ENCODE assay signal across 30 cellular contexts in the genomic region with DNA sequence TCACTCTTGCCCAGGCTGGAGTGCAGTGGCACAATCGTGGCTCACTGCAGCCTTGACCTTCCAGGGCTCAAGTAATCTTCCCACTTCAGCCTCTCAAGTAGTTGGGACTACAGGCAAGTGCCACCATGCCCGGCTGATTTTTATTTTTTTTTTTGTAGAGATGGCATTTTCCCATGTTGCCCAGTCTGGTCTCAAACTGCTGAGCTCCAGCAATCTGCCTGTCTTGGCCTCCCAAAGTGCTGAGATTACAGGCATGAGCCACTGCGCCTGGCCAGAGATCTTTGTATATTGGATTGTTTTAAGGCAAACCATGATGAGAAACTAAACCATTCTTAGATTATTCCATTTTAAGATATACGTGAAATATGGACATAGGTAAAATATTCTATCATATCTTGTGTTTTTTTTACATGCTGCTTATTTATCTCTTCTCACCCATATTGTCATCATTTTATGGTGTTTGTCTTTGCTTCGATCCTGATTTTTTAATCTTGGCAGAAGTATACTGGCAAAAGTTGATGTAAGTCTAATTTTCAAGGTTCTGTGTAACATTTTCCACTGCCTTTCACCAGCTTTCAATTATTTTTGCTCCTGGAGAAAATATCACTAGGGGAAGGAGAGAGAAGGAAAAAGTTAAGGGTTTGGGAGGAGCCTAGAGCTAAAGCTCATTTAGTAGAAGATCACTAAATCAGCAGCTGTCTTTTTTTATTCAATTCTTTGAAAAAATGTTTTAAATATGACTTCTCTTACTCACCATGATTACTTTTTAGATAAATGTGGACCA. TPM values are rescaled to one million over a fixed set of nuclear protein-coding genes. Genes with fewer than 3 reads are reported as not detected.
A peak's percentile ranks its signal among the peaks of the same experiment; 100 is the strongest.
DNase-seq lines count a peak whose midpoint lies in the region; ATAC-seq and TF ChIP-seq lines count a peak whose summit lies in the region.
"Had no signal": no experiment of that assay in that cellular context is flagged by ENCODE, and none has a peak within 500 bp of the region (broad histone marks: within the 10 kb centered on the region; RNA-seq: fewer than 3 reads in every experiment).

No MANE protein-coding gene starts in this region.

- H3K36me3 Mint-ChIP-seq in osteocyte (ENCODE audit: unreplicated experiment) = peaks cover 16% of the 10 kb centered on the region

- DNase-seq in Right ventricle myocardium superior (no peak), Right ventricle myocardium inferior (ENCODE audit: missing footprints) (no peak), heart right ventricle (no peak), osteocyte (ENCODE audit: extremely low spot score, unreplicated experiment) (no peak), AG08396 (ENCODE audit: low spot score) (no peak), NCI-H446 treated with DMSO at 0.1 percent for 48 hours (lab: John Stamatoyannopoulos, UW) (no peak)
- no peak for DNase-seq in stimulated activated naive CD4-positive, alpha-beta T cell (lab: John Stamatoyannopoulos, UW)
- DNase-seq: 8988T; activated CD4-positive, alpha-beta memory T cell treated with anti-CD3 and anti-CD28 coated beads for 36 hours; activated CD8-positive, alpha-beta memory T cell treated with anti-CD3 and anti-CD28 coated beads, Interleukin-2, amount 50 U/mL, for 4 hours; anterior cingulate cortex; caudate nucleus; CD4-positive, alpha-beta memory T cell; endodermal cell; hippocampal formation; midbrain; naive thymus-derived CD8-positive, alpha-beta T cell; NCI-H1105 treated with DMSO at 0.1 percent for 48 hours; NCI-H2029 treated with DMSO at 0.1 percent for 48 hours; Peyer's patch; SJCRH30; stimulated activated CD4-positive, alpha-beta T cell treated with anti-CD3 and anti-CD28 coated beads, Interleukin-12 subunit alpha, Interleukin-12 subunit beta, amount 100 ng/mL, for 4 hours; stimulated activated CD4-positive, alpha-beta T cell treated with anti-CD3 and anti-CD28 coated beads, Interleukin-4, amount 100 ng/mL, for 1 hour; T-cell had no signal

- no peaks in the 10 kb centered on the region for H3K27me3 ChIP-seq in heart right ventricle
- H3K27me3 ChIP-seq: Peyer's patch had no signal

- no peaks in the 10 kb centered on the region for H3K36me3 ChIP-seq in heart right ventricle
- H3K36me3 ChIP-seq: Peyer's patch, SJCRH30 had no signal

- no peaks in the 10 kb centered on the region for H3K9me3 ChIP-seq in heart right ventricle
- H3K9me3 ChIP-seq: Peyer's patch, SJCRH30 had no signal

- TF ChIP-seq CTCF in heart right ventricle (IDR thresholded peaks at IDR 0.05) (no peak), osteocyte (IDR thresholded peaks at IDR 0.05) (no peak)

- H3K27ac ChIP-seq in heart right ventricle = peak overlapping the region in 8 of 10 donors; percentile 4 to 67 (median 31)
- H3K27ac ChIP-seq: Peyer's patch, SJCRH30 had no signal

- peak overlapping the region in 2 of 10 donors; percentile 2 to 6 for H3K4me3 ChIP-seq in heart right ventricle
- H3K4me3 ChIP-seq: GM12878, Peyer's patch, SJCRH30 had no signal

- 54 to 60% methylated on average over 5 of the region's 5 CpGs for WGBS in heart right ventricle, 2 donors

- H3K27me3 Mint-ChIP-seq in osteocyte (ENCODE audit: unreplicated experiment) = no peaks in the 10 kb centered on the region
- H3K27me3 Mint-ChIP-seq: activated CD4-positive, alpha-beta memory T cell treated with anti-CD3 and anti-CD28 coated beads for 36 hours; activated naive CD8-positive, alpha-beta T cell; activated T-helper 17 cell treated with anti-CD3 and anti-CD28 coated beads, Interleukin-2, amount 50 U/mL, for 72 hours; CD4-positive, alpha-beta memory T cell; dendritic cell treated with granulocyte-macrophage colony-stimulating factor and Interleukin-4, amounts not matched to agents 40 ng/mL and 50 ng/mL, for 4 days; naive thymus-derived CD8-positive, alpha-beta T cell; T-cell had no signal

- peak overlapping the region; percentile 89 for H3K27ac Mint-ChIP-seq in osteocyte (ENCODE audit: unreplicated experiment)
- H3K27ac Mint-ChIP-seq: activated CD4-positive, alpha-beta memory T cell treated with anti-CD3 and anti-CD28 coated beads for 36 hours; activated naive CD8-positive, alpha-beta T cell; activated T-helper 17 cell treated with anti-CD3 and anti-CD28 coated beads, Interleukin-2, amount 50 U/mL, for 72 hours; CD4-positive, alpha-beta memory T cell; dendritic cell treated with granulocyte-macrophage colony-stimulating factor and Interleukin-4, amounts not matched to agents 40 ng/mL and 50 ng/mL, for 4 days; T-cell had no signal

- intact Hi-C loops in Right ventricle myocardium superior (cut with DNase I) = no loop called here
- intact Hi-C loops in Right ventricle myocardium inferior (cut with DNase I) = no loop called here
- intact Hi-C loops in heart right ventricle (cut with DNase I) = no loop called here

- H3K4me1 Mint-ChIP-seq in osteocyte (ENCODE audit: unreplicated experiment) = peaks cover 77% of the 10 kb centered on the region

- no peak overlapping the region for H3K4me3 Mint-ChIP-seq in osteocyte (ENCODE audit: unreplicated experiment)
- H3K4me3 Mint-ChIP-seq: activated CD4-positive, alpha-beta memory T cell treated with anti-CD3 and anti-CD28 coated beads for 36 hours; activated naive CD8-positive, alpha-beta T cell; activated T-helper 17 cell treated with anti-CD3 and anti-CD28 coated beads, Interleukin-2, amount 50 U/mL, for 72 hours; CD4-positive, alpha-beta memory T cell; dendritic cell treated with granulocyte-macrophage colony-stimulating factor and Interleukin-4, amounts not matched to agents 40 ng/mL and 50 ng/mL, for 4 days; endodermal cell; naive thymus-derived CD8-positive, alpha-beta T cell; T-cell had no signal

- no peaks in the 10 kb centered on the region for H3K9me3 Mint-ChIP-seq in osteocyte (ENCODE audit: unreplicated experiment)
- H3K9me3 Mint-ChIP-seq: activated CD4-positive, alpha-beta memory T cell treated with anti-CD3 and anti-CD28 coated beads for 36 hours; activated T-helper 17 cell treated with anti-CD3 and anti-CD28 coated beads, Interleukin-2, amount 50 U/mL, for 72 hours; CD4-positive, alpha-beta memory T cell; dendritic cell treated with granulocyte-macrophage colony-stimulating factor and Interleukin-4, amounts not matched to agents 40 ng/mL and 50 ng/mL, for 4 days; endodermal cell; naive thymus-derived CD8-positive, alpha-beta T cell; T-cell had no signal

- peaks cover 4 to 96% (median 74%) of the 10 kb centered on the region in 9 donors for H3K4me1 ChIP-seq in heart right ventricle
- H3K4me1 ChIP-seq: SJCRH30 had no signal

- peak; percentile 7 for ATAC-seq in Right ventricle myocardium superior (ENCODE audit: poor library complexity)
- ATAC-seq in Right ventricle myocardium inferior = no peak
- ATAC-seq in heart right ventricle = peak in 1 of 8 donors; percentile 24
- no peak for ATAC-seq in HG03175 (IDR thresholded peaks at IDR 0.05; ENCODE audit: unreplicated experiment)
- ATAC-seq: activated T-helper 17 cell treated with anti-CD3 and anti-CD28 coated beads, Interleukin-2, amount 50 U/mL, for 72 hours; esophagus mucosa; naive thymus-derived CD8-positive, alpha-beta T cell; T-cell had no signal

RNA-seq across cellular contexts. Expression of a gene that starts 27.8 kb away (rescaled TPM):
- total RNA-seq in Right ventricle myocardium superior (979 TPM), Right ventricle myocardium inferior (1,145 TPM), heart right ventricle (1,000 to 10,000 TPM in 9 of 10 donors, 100 to 1,000 TPM in 1; 856 to 1,549 (median 1,274) TPM), osteocyte (301 and 324 TPM in 2 replicates)
- 100 to 1,000 TPM; 221 to 521 TPM for polyA plus RNA-seq in heart right ventricle
